ENCODE assay signal across 8 cellular contexts in the genomic region with DNA sequence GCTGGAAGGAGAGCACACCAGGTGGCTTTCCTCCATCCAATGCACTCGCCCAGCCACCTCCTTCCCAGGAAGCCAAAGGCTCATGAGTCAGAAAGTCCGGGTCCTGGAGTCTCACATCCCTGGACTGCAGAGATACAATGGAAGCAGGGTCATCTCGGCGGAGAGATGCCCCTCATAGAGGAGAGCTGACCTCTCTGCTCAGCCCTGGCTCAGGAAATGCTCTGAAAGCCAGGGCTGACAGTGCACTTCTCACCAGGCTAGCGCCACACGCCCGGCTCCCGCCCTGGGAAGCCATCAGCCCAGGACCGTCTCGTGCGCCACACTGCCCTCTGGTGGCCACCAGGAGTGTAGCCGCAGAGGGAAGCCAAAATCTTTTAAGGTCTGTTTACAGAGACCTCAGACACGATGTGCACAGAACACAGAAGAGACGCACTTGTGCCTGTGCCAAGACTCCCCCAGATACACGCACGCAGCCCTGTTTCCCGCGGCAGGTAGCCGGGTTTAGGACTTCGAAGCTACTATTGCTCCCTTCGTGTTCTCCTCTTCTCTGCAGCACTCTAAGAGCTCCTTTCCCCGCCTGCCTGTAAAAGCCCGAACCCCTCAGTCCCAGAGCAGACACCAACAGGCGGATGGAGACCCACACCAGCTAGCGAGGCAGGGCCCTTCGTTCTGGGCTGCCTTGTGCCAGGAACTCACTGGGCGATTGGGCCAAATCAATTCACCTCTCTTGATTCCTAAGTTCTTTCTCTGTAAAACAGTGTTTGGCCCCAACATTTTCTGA. TPM values are rescaled to one million over a fixed set of nuclear protein-coding genes. Genes with fewer than 3 reads are reported as not detected.
DNase-seq lines count a peak whose midpoint lies in the region; ATAC-seq, FAIRE-seq and TF ChIP-seq lines count a peak whose summit lies in the region.

No MANE protein-coding gene starts in this region.

- H3K4me3 ChIP-seq in osteoblast (ENCODE audit: insufficient read depth, low read length) = peak overlapping the region; percentile 47
- H3K4me3 ChIP-seq in thyroid gland (replicated peaks in 1 of 3) = no peak overlapping the region

- DNase-seq in Daoy (ENCODE audit: low read depth) = peak; percentile 65
- DNase-seq in KBM-7 = peak; percentile 87
- peak; percentile 14 to 59 for DNase-seq in SHP77 (lab: John Stamatoyannopoulos, UW)
- peak; percentile 90 for DNase-seq in activated effector memory CD4-positive, alpha-beta T cell treated with anti-CD3 and anti-CD28 coated beads, Interleukin-2, amount 50 U/mL, for 16 hours
- peak; percentile 52 to 73 for DNase-seq in frontal cortex (ENCODE audit: low spot score in 2 of 2)
- peak; percentile 95 for DNase-seq in osteoblast (ENCODE audit: insufficient read length, low spot score, missing footprints)
- peak; percentile 70 to 74 for DNase-seq in thyroid gland

- TF ChIP-seq POLR2A in thyroid gland (IDR thresholded peaks at IDR 0.05) = no peak

- peak; percentile 81 for ATAC-seq in GM21723 (IDR thresholded peaks at IDR 0.05; ENCODE audit: unreplicated experiment)

- no peaks in the 10 kb centered on the region for H4K20me1 ChIP-seq in osteoblast (ENCODE audit: insufficient read depth, low read length)

- peak; percentile 93 for TF ChIP-seq CTCF in osteoblast (IDR thresholded peaks at IDR 0.05; ENCODE audit: extremely low read depth, low read depth, low read length)
- TF ChIP-seq CTCF in thyroid gland (IDR thresholded peaks at IDR 0.05) = peak; percentile 68 to 96 (median 84)

- H3K27ac ChIP-seq in osteoblast (ENCODE audit: low read depth, low read length) (no peak overlapping the region), thyroid gland (no peak overlapping the region)

- intact Hi-C loops in thyroid gland (cut with DNase I) = no loop called here

- H3K4me1 ChIP-seq in osteoblast (ENCODE audit: insufficient read depth, low read length) (no peaks in the 10 kb centered on the region), thyroid gland (peaks cover 0 to 3% of the 10 kb centered on the region in 2 donors)

- no peaks in the 10 kb centered on the region for H3K79me2 ChIP-seq in osteoblast (ENCODE audit: insufficient read depth, low read length)

- in situ Hi-C loops in KBM-7 (cut with MboI; ENCODE audit: low pct_unique_long_range_greater_than_20kb, low sequenced_read_pairs) = no loop called here

- H3K9me3 ChIP-seq in osteoblast (ENCODE audit: low read depth, low read length) (no peaks in the 10 kb centered on the region), thyroid gland (no peaks in the 10 kb centered on the region)

- H3K27me3 ChIP-seq in osteoblast (ENCODE audit: insufficient read depth, low read length) (no peaks in the 10 kb centered on the region), thyroid gland (no peaks in the 10 kb centered on the region)

- FAIRE-seq in frontal cortex (lab: Jason Lieb, UNC) = no peak

- peak overlapping the region; percentile 76 for H3K4me2 ChIP-seq in osteoblast (ENCODE audit: insufficient read depth, low read length)

- H2AFZ ChIP-seq in osteoblast (ENCODE audit: low read length) = peak overlapping the region; percentile 77

- H3K36me3 ChIP-seq in osteoblast (ENCODE audit: insufficient read depth, low read length) = no peaks in the 10 kb centered on the region
- H3K36me3 ChIP-seq in thyroid gland = no peaks in the 10 kb centered on the region

- 14 to 27% methylated on average over 18 to 27 of the region's 27 CpGs for WGBS in thyroid gland, 2 donors

RNA-seq across cellular contexts. Expression of gene NTRK3, which starts 9.7 kb away (rescaled TPM):
- total RNA-seq in Daoy (2014; rRNA removed; shearing (Covaris generic)) = 0.39 and 0.80 TPM in 2 replicates
- total RNA-seq in frontal cortex = 34.6 TPM
- total RNA-seq in osteoblast = 0.59 and 0.72 TPM in 2 replicates
- total RNA-seq in thyroid gland = 1 to 10 TPM in 3 of 4 donors, under 1 TPM in 1; 0.94 to 3.2 (median 1.8) TPM

Comparison
In these comparisons a context has a peak if more than half of its experiments do, and no peak if none do; other contexts are left out.
1. DNase-seq: peak in every context shown above with its lines; median percentile 95 in osteoblast; 90 in activated effector memory CD4-positive, alpha-beta T cell treated with anti-CD3 and anti-CD28 coated beads, Interleukin-2, amount 50 U/mL, for 16 hours; 87 in KBM-7; 72 in thyroid gland; 65 in Daoy; 62 in frontal cortex; 36 in SHP77.